7 cellular contexts compared by ENCODE assay signal in the genomic region with DNA sequence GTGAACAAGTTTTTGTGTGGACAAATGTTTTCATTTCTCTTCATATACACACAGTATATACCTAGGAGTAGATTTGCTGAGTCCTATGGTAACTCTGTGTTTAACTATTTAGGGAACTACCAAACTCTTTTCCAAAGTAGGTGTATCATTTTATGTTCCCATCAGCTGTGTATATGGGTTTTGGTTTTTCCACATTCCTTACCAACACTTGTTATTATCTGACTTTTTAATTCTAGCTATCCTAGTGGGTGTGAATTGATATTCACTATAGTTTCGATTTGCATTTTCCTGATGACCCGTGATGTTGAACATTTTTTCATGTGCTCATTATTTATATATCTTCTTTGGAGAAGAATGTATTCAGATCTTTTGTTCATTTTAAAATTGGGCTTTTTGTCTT.
"Had no signal": no experiment of that assay in that cellular context is flagged by ENCODE, and none has a peak within 500 bp of the region (broad histone marks: within the 10 kb centered on the region; RNA-seq: fewer than 3 reads in every experiment).

No MANE protein-coding gene starts in this region.

- H3K4me1 ChIP-seq: HAP-1 had no signal

- H3K9me3 ChIP-seq: HAP-1 had no signal

- H3K4me3 ChIP-seq: GM23248, HAP-1 had no signal

- DNase-seq: GM23248, GOT3, H7, IMR-90, KBM-7 had no signal

- H3K27ac ChIP-seq: GM23248 had no signal

- H3K36me3 ChIP-seq: HAP-1 had no signal

- ATAC-seq: HCT116 had no signal
